8 cellular contexts compared by ENCODE assay signal in genomic region chr7:18086165-18087030, GRCh38. TPM values are rescaled to one million over a fixed set of nuclear protein-coding genes. Genes with fewer than 3 reads are reported as not detected.
DNase-seq lines count a peak whose midpoint lies in the region; ATAC-seq, FAIRE-seq and TF ChIP-seq lines count a peak whose summit lies in the region.

No MANE protein-coding gene starts in this region.

- H3K36me3 ChIP-seq in colonic mucosa (no peaks in the 10 kb centered on the region), left lung (no peaks in the 10 kb centered on the region), stomach (no peaks in the 10 kb centered on the region)

- H3K27ac ChIP-seq in colonic mucosa, result no peak overlapping the region
- H3K27ac ChIP-seq in left lung, result no peak overlapping the region
- peak overlapping the region in 2 of 5 donors; percentile 42 to 82 for H3K27ac ChIP-seq in stomach

- no peaks in the 10 kb centered on the region for H3K4me1 ChIP-seq in colonic mucosa
- peaks cover 0 to 15% of the 10 kb centered on the region in 2 donors for H3K4me1 ChIP-seq in left lung
- peaks cover 9 to 21% (median 17%) of the 10 kb centered on the region in 4 donors for H3K4me1 ChIP-seq in stomach

- no peak for FAIRE-seq in GM12891 (lab: Jason Lieb, UNC)

- POLR2A ChIA-PET in AG04449 (lab: Yijun Ruan, JAX), result no interaction called here

- H3K4me3 ChIP-seq in AG04449 (ENCODE audit: low read depth, low read length) (peak overlapping the region; percentile 53), colonic mucosa (peak overlapping the region; percentile 58), left lung (peak overlapping the region; percentile 49 to 57), stomach (peak overlapping the region; percentile 71 to 87 (median 80))

- H3K9ac ChIP-seq in colonic mucosa (ENCODE audit: low read depth in 2 of 2, low read length in 2 of 2), result peak overlapping the region in 1 of 2 donors; percentile 44

- peak; percentile 78 for ATAC-seq in left lung
- ATAC-seq in GM19397 (IDR thresholded peaks at IDR 0.05; ENCODE audit: unreplicated experiment), result no peak

- CTCF ChIA-PET in AG04449 (lab: Yijun Ruan, JAX), result no interaction called here

- TF ChIP-seq POLR2A in GM12891 (IDR thresholded peaks at IDR 0.05; ENCODE audit: low read depth, low read length) (no peak), stomach (IDR thresholded peaks at IDR 0.05) (no peak)

- WGBS in stomach, 5 donors, result 0 to 2% (median 1%) methylated on average over 48 to 110 of the region's 110 CpGs

- H3K27me3 ChIP-seq in colonic mucosa (peaks cover 8% of the 10 kb centered on the region), left lung (peaks cover 20 to 43% of the 10 kb centered on the region in 2 donors), stomach (peaks cover 0 to 36% (median 15%) of the 10 kb centered on the region in 3 donors)

- TF ChIP-seq CTCF in AG04449 (IDR thresholded peaks at IDR 0.05; ENCODE audit: insufficient read depth, low read length, missing control alignments) (no peak), colonic mucosa (IDR thresholded peaks at IDR 0.05) (no peak), left lung (IDR thresholded peaks at IDR 0.05) (no peak), stomach (IDR thresholded peaks at IDR 0.05) (no peak)

- no peak for TF ChIP-seq EP300 in stomach (IDR thresholded peaks at IDR 0.05)

- DNase-seq in AG04449 (ENCODE audit: low read depth, low spot score), result no peak
- peak; percentile 19 for DNase-seq in GM12891 (ENCODE audit: insufficient read length, low spot score)
- peak; percentile 51 for DNase-seq in NCI-H345 treated with DMSO at 0.1 percent for 48 hours (lab: John Stamatoyannopoulos, UW; ENCODE audit: unreplicated experiment)
- no peak for DNase-seq in colonic mucosa
- DNase-seq in left lung, result peak; percentile 36 to 80
- no peak for DNase-seq in stomach
- DNase-seq in HCEC 1CT, result no peak

- intact Hi-C loops in colonic mucosa (cut with DNase I) (no loop called here), left lung (cut with DNase I) (no loop called here), stomach (cut with DNase I; ENCODE audit: low total_unique reads) (no loop called here)

- H3K9me3 ChIP-seq in colonic mucosa, result no peaks in the 10 kb centered on the region
- peaks cover 0 to 12% of the 10 kb centered on the region in 2 donors for H3K9me3 ChIP-seq in left lung
- peaks cover 0 to 14% (median 11%) of the 10 kb centered on the region in 4 donors for H3K9me3 ChIP-seq in stomach

TF ChIP-seq in GM12891, 5 proteins besides CTCF, POLR2A, EP300 and RAD21:
- TF ChIP-seq SPI1 (IDR thresholded peaks at IDR 0.05; ENCODE audit: low read depth, low read length), result no peak
- TF ChIP-seq TAF1 (IDR thresholded peaks at IDR 0.05; ENCODE audit: low read depth, low read length), result no peak
- no peak for TF ChIP-seq POU2F2 (IDR thresholded peaks at IDR 0.05; ENCODE audit: low read depth, low read length)
- TF ChIP-seq POLR2AphosphoS5 (IDR thresholded peaks at IDR 0.05; ENCODE audit: low read depth, low read length), result no peak
- TF ChIP-seq PAX5 (IDR thresholded peaks at IDR 0.05; ENCODE audit: insufficient read depth, low read length, severe bottlenecking), result no peak

RNA-seq across cellular contexts. Expression of gene PRPS1L1, which starts 58.8 kb away (rescaled TPM):
- not detected for polyA plus RNA-seq in GM12891 (2012; ENCODE audit: low read depth, missing spikeins)
- not detected for total RNA-seq in colonic mucosa
- not detected for total RNA-seq in left lung
- total RNA-seq in stomach, result not detected
- polyA plus RNA-seq in stomach, result not detected

Comparison
In these comparisons a context has a peak if more than half of its experiments do, and no peak if none do; other contexts are left out.
1. DNase-seq: peak in GM12891 (single experiment), NCI-H345 treated with DMSO at 0.1 percent for 48 hours (single experiment) and left lung (2 of 2); none in AG04449 (single experiment), colonic mucosa (single experiment), stomach (single experiment) and HCEC 1CT (single experiment).
2. Peak in every context shown above with its lines, with median percentiles within 50 percentile points of each other: H3K4me3 ChIP-seq.